In the genomic region with DNA sequence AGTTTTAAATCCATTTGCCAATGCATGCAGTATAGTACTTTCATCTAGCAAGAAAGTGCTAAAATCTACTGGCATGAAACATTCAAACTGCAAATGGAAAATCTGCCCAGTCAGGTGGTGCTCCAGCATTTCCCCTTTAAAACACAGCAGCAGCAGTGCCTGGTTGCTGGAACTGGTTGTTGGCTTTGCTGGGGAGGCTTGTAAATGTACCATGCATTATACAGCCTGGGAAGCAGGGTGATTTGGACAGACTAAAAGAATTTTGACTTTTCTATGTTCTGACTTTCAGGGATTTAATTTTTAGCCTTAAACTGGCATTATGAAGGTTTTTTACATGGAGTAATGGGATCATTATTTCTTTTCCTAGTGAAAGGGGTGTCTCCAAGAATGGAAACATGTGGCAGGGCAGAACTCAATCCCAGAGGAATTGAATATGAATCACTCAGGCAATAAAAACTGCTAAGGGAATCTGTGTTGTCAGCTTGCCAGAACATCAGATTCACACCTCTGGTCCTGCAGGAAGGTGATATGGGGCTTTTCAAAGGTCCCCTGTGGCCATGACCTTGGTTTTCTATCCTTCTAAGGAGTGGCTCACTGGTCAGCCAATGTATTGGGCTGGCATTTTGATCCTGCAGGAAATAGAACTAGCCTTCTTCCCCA, we compare ENCODE assay signal across 20 cellular contexts. TPM values are rescaled to one million over a fixed set of nuclear protein-coding genes. Genes with fewer than 3 reads are reported as not detected.
"Had no signal": no experiment of that assay in that cellular context is flagged by ENCODE, and none has a peak within 500 bp of the region (broad histone marks: within the 10 kb centered on the region; RNA-seq: fewer than 3 reads in every experiment).

No MANE protein-coding gene starts in this region.

- DNase-seq: activated CD4-positive, alpha-beta T cell treated with anti-CD3 and anti-CD28 coated beads, Interleukin-2, amount 50 U/mL, for 48 hours; activated naive CD4-positive, alpha-beta T cell treated with anti-CD3 and anti-CD28 coated beads, Interleukin-2, amount 10 ng/mL, durations not matched to agents 7 days and 5 days; activated T-cell treated with anti-CD3 and anti-CD28 coated beads, Interleukin-2, amount 50 U/mL, for 1 hour; erythroblast; heart right ventricle; islet precursor cell; spleen; WERI-Rb-1 had no signal

- H3K4me3 ChIP-seq: cardiac muscle cell, gastroesophageal sphincter, spleen had no signal

- ATAC-seq: gastroesophageal sphincter, heart right ventricle, left lobe of liver, sciatic nerve had no signal

- H3K4me3 Mint-ChIP-seq: activated naive CD4-positive, alpha-beta T cell treated with anti-CD3 and anti-CD28 coated beads, Interleukin-2, amount 10 ng/mL, durations not matched to agents 7 days and 5 days; neural crest cell; stimulated activated naive CD8-positive, alpha-beta T cell treated with anti-CD3 and anti-CD28 coated beads, Interleukin-15, Interleukin-2, amounts not matched to agents 100 ng/mL and 50 ng/mL, for 24 hours; type B pancreatic cell had no signal

- H3K27ac Mint-ChIP-seq: activated naive CD4-positive, alpha-beta T cell treated with anti-CD3 and anti-CD28 coated beads, Interleukin-2, amount 10 ng/mL, durations not matched to agents 7 days and 5 days; activated T-helper 2 cell treated with anti-CD3 and anti-CD28 coated beads, Interferon-gamma antibody, Interleukin-2, Interleukin-4, amounts not matched to agents 10 μg/mL and 5 μg/mL and 100 μg/mL, durations not matched to agents 14 hours and 24 hours and 36 hours; stimulated activated naive CD8-positive, alpha-beta T cell treated with anti-CD3 and anti-CD28 coated beads, Interleukin-15, Interleukin-2, amounts not matched to agents 100 ng/mL and 50 ng/mL, for 24 hours; type B pancreatic cell had no signal

- H3K9me3 ChIP-seq: gastroesophageal sphincter, heart right ventricle had no signal

- H3K27ac ChIP-seq: cardiac muscle cell, gastroesophageal sphincter, heart right ventricle, spleen, WERI-Rb-1 had no signal

- H3K9me3 Mint-ChIP-seq: activated naive CD4-positive, alpha-beta T cell treated with anti-CD3 and anti-CD28 coated beads, Interleukin-2, amount 10 ng/mL, durations not matched to agents 7 days and 5 days; activated T-helper 2 cell treated with anti-CD3 and anti-CD28 coated beads, Interferon-gamma antibody, Interleukin-2, Interleukin-4, amounts not matched to agents 10 μg/mL and 5 μg/mL and 100 μg/mL, durations not matched to agents 14 hours and 24 hours and 36 hours; neural crest cell; type B pancreatic cell had no signal

- H3K36me3 ChIP-seq: cardiac muscle cell, gastroesophageal sphincter, heart right ventricle, spleen, WERI-Rb-1 had no signal

RNA-seq across cellular contexts. Expression of gene PAX9, which starts 9.0 kb away (rescaled TPM):
- total RNA-seq: activated T-helper 2 cell treated with anti-CD3 and anti-CD28 coated beads, Interferon-gamma antibody, Interleukin-2, Interleukin-4, amounts not matched to agents 10 μg/mL and 5 μg/mL and 100 μg/mL, durations not matched to agents 14 hours and 24 hours and 36 hours; cardiac muscle cell; dermis microvascular lymphatic vessel endothelial cell; heart right ventricle; left lobe of liver; lung microvascular endothelial cell; neural crest cell; pulmonary artery endothelial cell; temporal lobe had no signal
